In genomic region chr7:54674891-54675290, GRCh38 we compare ENCODE assay signal across 29 cellular contexts.
"Had no signal": no experiment of that assay in that cellular context is flagged by ENCODE, and none has a peak within 500 bp of the region (broad histone marks: within the 10 kb centered on the region; RNA-seq: fewer than 3 reads in every experiment).

No MANE protein-coding gene starts in this region.

- H3K9me3 ChIP-seq: gastrocnemius medialis, heart right ventricle had no signal

- H3K4me1 Mint-ChIP-seq: activated B cell treated with CpG ODN at 0.5 μM for 24 hours; activated T-helper 17 cell treated with anti-CD3 and anti-CD28 coated beads, Interleukin-2, amount 50 U/mL, for 72 hours; central memory CD8-positive, alpha-beta T cell; T-helper 17 cell had no signal

- H3K27ac Mint-ChIP-seq: activated B cell treated with CpG ODN at 0.5 μM for 24 hours; activated CD8-positive, alpha-beta T cell treated with anti-CD3 and anti-CD28 coated beads for 36 hours; activated naive CD8-positive, alpha-beta T cell; activated T-helper 17 cell treated with anti-CD3 and anti-CD28 coated beads, Interleukin-2, amount 50 U/mL, for 72 hours; dendritic cell treated with granulocyte-macrophage colony-stimulating factor and Interleukin-4, amounts not matched to agents 40 ng/mL and 50 ng/mL, for 4 days; endodermal cell; T-helper 17 cell; T-helper 2 cell treated with Interferon-gamma antibody and Interleukin-4, amounts not matched to agents 5 μg/mL and 100 μg/mL, for 36 hours had no signal

- H3K27me3 ChIP-seq: brain microvascular endothelial cell, gastrocnemius medialis, hepatocyte had no signal

- H3K9me3 Mint-ChIP-seq: activated B cell treated with CpG ODN at 0.5 μM for 24 hours; activated T-cell treated with anti-CD3 and anti-CD28 coated beads, Interleukin-2, amount 50 U/mL, for 4 hours; central memory CD8-positive, alpha-beta T cell; dendritic cell treated with granulocyte-macrophage colony-stimulating factor and Interleukin-4, amounts not matched to agents 40 ng/mL and 50 ng/mL, for 4 days; endodermal cell; T-helper 2 cell treated with Interferon-gamma antibody and Interleukin-4, amounts not matched to agents 5 μg/mL and 100 μg/mL, for 36 hours had no signal

- H3K4me3 ChIP-seq: coronary artery, dorsolateral prefrontal cortex, gastrocnemius medialis, heart right ventricle, hepatocyte had no signal

- H3K27ac ChIP-seq: brain microvascular endothelial cell, coronary artery, dorsolateral prefrontal cortex, foreskin keratinocyte, gastrocnemius medialis, heart right ventricle, hepatocyte had no signal

- H3K36me3 Mint-ChIP-seq: activated naive CD8-positive, alpha-beta T cell had no signal

- DNase-seq: activated B cell treated with CpG ODN at 0.5 μM for 24 hours; activated CD4-positive, alpha-beta T cell treated with anti-CD3 and anti-CD28 coated beads for 48 hours; activated CD4-positive, alpha-beta T cell treated with anti-CD3 and anti-CD28 coated beads, Interleukin-2, amount 50 U/mL, for 1 hour; activated CD4-positive, alpha-beta T cell treated with anti-CD3 and anti-CD28 coated beads, Interleukin-2, amount 50 U/mL, for 48 hours; activated CD8-positive, alpha-beta memory T cell treated with anti-CD3 and anti-CD28 coated beads for 24 hours; activated CD8-positive, alpha-beta T cell treated with anti-CD3 and anti-CD28 coated beads for 36 hours; activated effector memory CD4-positive, alpha-beta T cell treated with Interleukin-2 at 50 U/mL for 16 hours; activated gamma-delta T cell treated with Interleukin-2 at 50 U/mL for 16 hours; activated naive CD4-positive, alpha-beta T cell treated with anti-CD3 and anti-CD28 coated beads, Interleukin-2, amount 50 U/mL, for 16 hours; activated naive CD4-positive, alpha-beta T cell treated with Interleukin-2 at 50 U/mL for 16 hours; activated T-cell treated with anti-CD3 and anti-CD28 coated beads, Interleukin-2, amount 50 U/mL, for 4 hours; amniotic stem cell; anterior cingulate cortex; brain microvascular endothelial cell; dorsolateral prefrontal cortex; effector memory CD4-positive, alpha-beta T cell; endodermal cell; foreskin keratinocyte; gastrocnemius medialis; heart right ventricle; T-helper 17 cell; T1000 had no signal

- H3K36me3 ChIP-seq: brain microvascular endothelial cell, gastrocnemius medialis, heart right ventricle had no signal

- H3K27me3 Mint-ChIP-seq: activated B cell treated with CpG ODN at 0.5 μM for 24 hours; activated CD8-positive, alpha-beta T cell treated with anti-CD3 and anti-CD28 coated beads for 36 hours; activated naive CD8-positive, alpha-beta T cell; activated T-helper 17 cell treated with anti-CD3 and anti-CD28 coated beads, Interleukin-2, amount 50 U/mL, for 72 hours; central memory CD8-positive, alpha-beta T cell; dendritic cell treated with granulocyte-macrophage colony-stimulating factor and Interleukin-4, amounts not matched to agents 40 ng/mL and 50 ng/mL, for 4 days had no signal

- H3K4me3 Mint-ChIP-seq: activated B cell treated with CpG ODN at 0.5 μM for 24 hours; activated CD8-positive, alpha-beta T cell treated with anti-CD3 and anti-CD28 coated beads for 36 hours; activated naive CD8-positive, alpha-beta T cell; activated T-cell treated with anti-CD3 and anti-CD28 coated beads, Interleukin-2, amount 50 U/mL, for 4 hours; activated T-helper 17 cell treated with anti-CD3 and anti-CD28 coated beads, Interleukin-2, amount 50 U/mL, for 72 hours; central memory CD8-positive, alpha-beta T cell; dendritic cell treated with granulocyte-macrophage colony-stimulating factor and Interleukin-4, amounts not matched to agents 40 ng/mL and 50 ng/mL, for 4 days; endodermal cell; T-helper 17 cell; T-helper 2 cell treated with Interferon-gamma antibody and Interleukin-4, amounts not matched to agents 5 μg/mL and 100 μg/mL, for 36 hours had no signal
